8 cellular contexts compared by ENCODE assay signal in the genomic region with DNA sequence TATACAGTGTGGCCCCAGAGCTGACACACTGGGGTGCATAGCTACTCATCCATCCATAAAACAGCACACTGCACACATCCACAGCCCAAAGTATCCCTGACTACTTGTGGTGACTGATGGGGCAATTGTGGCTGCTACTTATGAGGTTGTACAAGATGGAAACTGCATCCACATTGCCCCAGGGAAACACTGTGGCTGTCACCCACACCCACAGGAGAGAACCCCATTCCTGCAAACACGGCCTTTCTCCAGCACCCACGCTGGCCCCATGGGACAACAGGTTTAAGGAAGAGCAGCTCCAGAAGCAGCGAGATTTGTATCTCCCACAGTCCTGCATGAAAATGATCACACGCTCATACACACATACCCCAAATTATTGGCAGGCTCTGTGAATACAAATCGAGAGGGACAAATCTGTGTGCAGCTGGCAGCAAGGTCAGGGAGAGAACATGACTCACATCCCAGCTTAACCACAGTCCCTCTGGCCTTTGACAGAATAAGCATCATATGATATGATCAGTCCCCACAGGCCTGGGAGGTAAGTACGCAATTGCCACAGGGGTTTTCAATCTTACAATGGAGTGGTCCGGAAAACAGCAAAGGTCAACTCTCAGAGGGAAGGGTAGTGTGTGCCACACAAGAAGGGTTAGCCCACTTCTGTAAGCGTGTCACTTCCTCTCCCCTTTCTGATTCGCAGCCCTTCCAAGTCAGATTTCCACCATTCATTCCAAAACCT.
DNase-seq lines count a peak whose midpoint lies in the region; ATAC-seq and TF ChIP-seq lines count a peak whose summit lies in the region.

No MANE protein-coding gene starts in this region.

- POLR2A ChIA-PET in A673 (lab: Charles Lee; ENCODE audit: low non-redundant PET): no interaction called here

- no peaks in the 10 kb centered on the region for H3K27me3 ChIP-seq in A673 (replicated peaks; ENCODE audit: insufficient read depth, low read depth, low read length, poor library complexity)

- no peaks in the 10 kb centered on the region for H3K9me3 Mint-ChIP-seq in activated T-cell treated with anti-CD3 and anti-CD28 coated beads, Interleukin-2, amount 50 U/mL, for 4 hours

- H3K4me3 ChIP-seq in mucosa of descending colon (no peak overlapping the region), A673 (ENCODE audit: low read depth, low read length, poor library complexity, severe bottlenecking) (no peak overlapping the region)

- TF ChIP-seq CTCF in mucosa of descending colon (IDR thresholded peaks at IDR 0.05): no peak
- no peak for TF ChIP-seq CTCF in A673 (conservative IDR thresholded peaks at IDR 0.05; ENCODE audit: low read depth, low read length)

- CTCF ChIA-PET in A673 (lab: Charles Lee): no interaction called here

- no peaks in the 10 kb centered on the region for H3K27me3 Mint-ChIP-seq in activated T-cell treated with anti-CD3 and anti-CD28 coated beads, Interleukin-2, amount 50 U/mL, for 4 hours (ENCODE audit: low read depth)

- H3K36me3 Mint-ChIP-seq in activated T-cell treated with anti-CD3 and anti-CD28 coated beads, Interleukin-2, amount 50 U/mL, for 4 hours (ENCODE audit: insufficient read depth): peaks cover 11% of the 10 kb centered on the region

- H3K27ac ChIP-seq in A673 (ENCODE audit: low read depth, low read length, poor library complexity, severe bottlenecking): no peak overlapping the region

- H3K4me3 Mint-ChIP-seq in activated T-cell treated with anti-CD3 and anti-CD28 coated beads, Interleukin-2, amount 50 U/mL, for 4 hours: no peak overlapping the region

- no peak for DNase-seq in activated T-cell treated with anti-CD3 and anti-CD28 coated beads, Interleukin-2, amount 50 U/mL, for 4 hours
- DNase-seq in mucosa of descending colon (no peak), A673 (ENCODE audit: low spot score) (no peak), C1 segment of cervical spinal cord (lab: John Stamatoyannopoulos, UW) (no peak)

- no peaks in the 10 kb centered on the region for H3K36me3 ChIP-seq in mucosa of descending colon (ENCODE audit: low read depth)
- H3K36me3 ChIP-seq in A673 (ENCODE audit: insufficient read depth, low read length, poor library complexity, severe bottlenecking): peaks cover 3% of the 10 kb centered on the region

- intact Hi-C loops in mucosa of descending colon (cut with DNase I, micrococcal nuclease) (no loop called here), A673 (cut with micrococcal nuclease; ENCODE audit: unreplicated experiment) (no loop called here)

- H3K4me1 Mint-ChIP-seq in activated T-cell treated with anti-CD3 and anti-CD28 coated beads, Interleukin-2, amount 50 U/mL, for 4 hours (ENCODE audit: low read depth): peaks cover 4% of the 10 kb centered on the region

- ATAC-seq in GM18498 (IDR thresholded peaks at IDR 0.05; ENCODE audit: unreplicated experiment) (peak; percentile 38), HG02870 (IDR thresholded peaks at IDR 0.05; ENCODE audit: unreplicated experiment) (peak; percentile 45), mucosa of descending colon (peak; percentile 13), HG03457 (IDR thresholded peaks at IDR 0.05; ENCODE audit: unreplicated experiment) (no peak), HG03025 (IDR thresholded peaks at IDR 0.05; ENCODE audit: low FRiP score, unreplicated experiment) (no peak)
- ATAC-seq in activated T-cell treated with anti-CD3 and anti-CD28 coated beads, Interleukin-2, amount 50 U/mL, for 4 hours: peak; percentile 55 to 65

- H3K9me3 ChIP-seq in mucosa of descending colon (no peaks in the 10 kb centered on the region), A673 (ENCODE audit: low read depth, low read length, poor library complexity, severe bottlenecking) (no peaks in the 10 kb centered on the region)

- BruUV-seq in A673 (replicated peaks; lab: Mats Ljungman, UMichigan): no TSS peak

- H3K4me1 ChIP-seq in mucosa of descending colon (ENCODE audit: low read depth) (no peaks in the 10 kb centered on the region), A673 (ENCODE audit: insufficient read depth, low read length, poor library complexity, severe bottlenecking) (no peaks in the 10 kb centered on the region)

Comparison
In these comparisons a context has a peak if more than half of its experiments do, and no peak if none do; other contexts are left out.
1. ATAC-seq: peak in GM18498 (single experiment), HG02870 (single experiment), activated T-cell treated with anti-CD3 and anti-CD28 coated beads, Interleukin-2, amount 50 U/mL, for 4 hours (2 of 2) and mucosa of descending colon (single experiment); none in HG03457 (single experiment) and HG03025 (single experiment).